8 cellular contexts compared by ENCODE assay signal in genomic region chr1:226737819-226738420, GRCh38. TPM values are rescaled to one million over a fixed set of nuclear protein-coding genes. Genes with fewer than 3 reads are reported as not detected.
DNase-seq lines count a peak whose midpoint lies in the region.

No MANE protein-coding gene starts in this region.

- H3K9ac ChIP-seq in HUES48 (ENCODE audit: low read depth, low read length): peak overlapping the region; percentile 12; the same call in 1 of the 2 replicates

- H3K4me3 ChIP-seq in HUES48 (ENCODE audit: low read depth, low read length): peak overlapping the region; percentile 73

- no peak overlapping the region for H3K27ac ChIP-seq in HUES48 (ENCODE audit: low read depth, low read length)
- peak overlapping the region; percentile 96 for H3K27ac ChIP-seq in layer of hippocampus (ENCODE audit: low read depth, low read length)

- H3K9me3 ChIP-seq in HUES48 (ENCODE audit: control insufficient read depth, insufficient read depth, low read length): no peaks in the 10 kb centered on the region; the same call in 1 of the 2 replicates

- peak; percentile 69 for DNase-seq in stimulated activated CD4-positive, alpha-beta T cell treated with anti-CD3 and anti-CD28 coated beads, Interleukin-15, amount 100 ng/mL, for 24 hours
- DNase-seq in stimulated activated CD4-positive, alpha-beta T cell treated with anti-CD3 and anti-CD28 coated beads, Interleukin-2, amount 100 ng/mL, for 48 hours: no peak
- DNase-seq in UCSD-AML1 (lab: John Stamatoyannopoulos, UW; ENCODE audit: unreplicated experiment) (peak; percentile 56), cerebellum (ENCODE audit: low spot score) (peak; percentile 49), HPDE6-E6E7 (ENCODE audit: extremely low spot score) (no peak)
- peak; percentile 55 for DNase-seq in stimulated activated CD4-positive, alpha-beta T cell treated with anti-CD3 and anti-CD28 coated beads, Interleukin-4, amount 100 ng/mL, for 1 hour

- H3K27me3 ChIP-seq in HUES48 (ENCODE audit: control insufficient read depth, insufficient read depth, low read length) (peaks cover 73% of the 10 kb centered on the region), layer of hippocampus (ENCODE audit: control insufficient read depth, insufficient read depth, low read length) (no peaks in the 10 kb centered on the region)

- no peaks in the 10 kb centered on the region for H3K36me3 ChIP-seq in HUES48 (ENCODE audit: control insufficient read depth, insufficient read depth, low read length)

- peaks cover 24% of the 10 kb centered on the region for H3K4me1 ChIP-seq in HUES48 (ENCODE audit: control insufficient read depth, insufficient read depth, low read length)

RNA-seq across cellular contexts. Expression of gene ITPKB, which starts 1.2 kb away (rescaled TPM):
- total RNA-seq in cerebellum: 13.5 TPM

Comparison
In these comparisons a context has a peak if more than half of its experiments do, and no peak if none do; other contexts are left out.
1. DNase-seq: peak in stimulated activated CD4-positive, alpha-beta T cell treated with anti-CD3 and anti-CD28 coated beads, Interleukin-15, amount 100 ng/mL, for 24 hours (single experiment), UCSD-AML1 (single experiment), cerebellum (single experiment) and stimulated activated CD4-positive, alpha-beta T cell treated with anti-CD3 and anti-CD28 coated beads, Interleukin-4, amount 100 ng/mL, for 1 hour (single experiment); none in stimulated activated CD4-positive, alpha-beta T cell treated with anti-CD3 and anti-CD28 coated beads, Interleukin-2, amount 100 ng/mL, for 48 hours (0 of 2) and HPDE6-E6E7 (single experiment).